ENCODE assay signal across 2 cellular contexts in the genomic region with DNA sequence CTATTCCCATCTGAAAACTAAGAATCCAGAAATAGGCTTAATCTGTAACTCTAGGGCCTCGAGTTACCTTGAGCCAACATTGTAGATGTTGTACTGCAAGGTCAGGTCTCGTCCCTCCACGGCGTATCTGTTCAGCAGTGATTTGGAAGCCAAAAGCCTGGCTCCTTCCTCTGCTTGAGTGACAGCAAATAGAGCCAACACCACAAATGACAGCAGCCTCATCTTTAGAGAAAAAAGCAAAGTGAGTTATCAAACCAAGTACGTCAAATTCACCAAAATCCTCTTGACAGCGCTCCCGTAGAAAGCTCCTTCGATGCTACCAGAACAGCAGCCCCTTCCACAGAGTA.
TF ChIP-seq lines count a peak whose summit lies in the region.

No MANE protein-coding gene starts in this region.

TF ChIP-seq in SK-N-SH, 30 proteins besides CTCF, POLR2A, EP300 and RAD21 (continued from another document):
- TF ChIP-seq, protein P1, sequence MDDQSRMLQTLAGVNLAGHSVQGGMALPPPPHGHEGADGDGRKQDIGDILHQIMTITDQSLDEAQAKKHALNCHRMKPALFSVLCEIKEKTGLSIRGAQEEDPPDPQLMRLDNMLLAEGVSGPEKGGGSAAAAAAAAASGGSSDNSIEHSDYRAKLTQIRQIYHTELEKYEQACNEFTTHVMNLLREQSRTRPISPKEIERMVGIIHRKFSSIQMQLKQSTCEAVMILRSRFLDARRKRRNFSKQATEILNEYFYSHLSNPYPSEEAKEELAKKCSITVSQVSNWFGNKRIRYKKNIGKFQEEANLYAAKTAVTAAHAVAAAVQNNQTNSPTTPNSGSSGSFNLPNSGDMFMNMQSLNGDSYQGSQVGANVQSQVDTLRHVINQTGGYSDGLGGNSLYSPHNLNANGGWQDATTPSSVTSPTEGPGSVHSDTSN (IDR thresholded peaks at IDR 0.05): 0 out of 2 replicates have a peak, but pooled peaks have one; percentile 5

TF ChIP-seq in SK-N-SH treated with all-trans-retinoic acid at 6 μM for 48 hours, 23 proteins besides CTCF, POLR2A, EP300 and RAD21 (continued from another document):
- TF ChIP-seq, protein P2, sequence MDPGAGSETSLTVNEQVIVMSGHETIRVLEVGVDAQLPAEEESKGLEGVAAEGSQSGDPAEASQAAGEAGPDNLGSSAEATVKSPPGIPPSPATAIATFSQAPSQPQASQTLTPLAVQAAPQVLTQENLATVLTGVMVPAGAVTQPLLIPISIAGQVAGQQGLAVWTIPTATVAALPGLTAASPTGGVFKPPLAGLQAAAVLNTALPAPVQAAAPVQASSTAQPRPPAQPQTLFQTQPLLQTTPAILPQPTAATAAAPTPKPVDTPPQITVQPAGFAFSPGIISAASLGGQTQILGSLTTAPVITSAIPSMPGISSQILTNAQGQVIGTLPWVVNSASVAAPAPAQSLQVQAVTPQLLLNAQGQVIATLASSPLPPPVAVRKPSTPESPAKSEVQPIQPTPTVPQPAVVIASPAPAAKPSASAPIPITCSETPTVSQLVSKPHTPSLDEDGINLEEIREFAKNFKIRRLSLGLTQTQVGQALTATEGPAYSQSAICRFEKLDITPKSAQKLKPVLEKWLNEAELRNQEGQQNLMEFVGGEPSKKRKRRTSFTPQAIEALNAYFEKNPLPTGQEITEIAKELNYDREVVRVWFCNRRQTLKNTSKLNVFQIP (CRISPR knock-in tag; IDR thresholded peaks at IDR 0.05; ENCODE audit: borderline replicate concordance, low read depth): no peak
- no peak for TF ChIP-seq ZNF70 (CRISPR knock-in tag; IDR thresholded peaks at IDR 0.05)
- TF ChIP-seq TCF4 (CRISPR knock-in tag; IDR thresholded peaks at IDR 0.05; ENCODE audit: borderline replicate concordance): no peak
- no peak for TF ChIP-seq CSDC2 (CRISPR knock-in tag; IDR thresholded peaks at IDR 0.05)
- TF ChIP-seq ZFP30 (CRISPR knock-in tag; IDR thresholded peaks at IDR 0.05): no peak
- no peak for TF ChIP-seq OSR1 (CRISPR knock-in tag; IDR thresholded peaks at IDR 0.05)
- no peak for TF ChIP-seq ZNF8 (CRISPR knock-in tag; IDR thresholded peaks at IDR 0.05)
